In genomic region chr17:65387322-65387721, GRCh38 we compare ENCODE assay signal across 3 cellular contexts.
"Had no signal": no experiment of that assay in that cellular context is flagged by ENCODE, and none has a peak within 500 bp of the region (broad histone marks: within the 10 kb centered on the region; RNA-seq: fewer than 3 reads in every experiment).

No MANE protein-coding gene starts in this region.

- H3K4me3 ChIP-seq: GM12878 had no signal

- ATAC-seq: GM12878 had no signal

- DNase-seq: GDM1, GF-D8 had no signal
